ENCODE assay signal across 1 cellular context in the genomic region with DNA sequence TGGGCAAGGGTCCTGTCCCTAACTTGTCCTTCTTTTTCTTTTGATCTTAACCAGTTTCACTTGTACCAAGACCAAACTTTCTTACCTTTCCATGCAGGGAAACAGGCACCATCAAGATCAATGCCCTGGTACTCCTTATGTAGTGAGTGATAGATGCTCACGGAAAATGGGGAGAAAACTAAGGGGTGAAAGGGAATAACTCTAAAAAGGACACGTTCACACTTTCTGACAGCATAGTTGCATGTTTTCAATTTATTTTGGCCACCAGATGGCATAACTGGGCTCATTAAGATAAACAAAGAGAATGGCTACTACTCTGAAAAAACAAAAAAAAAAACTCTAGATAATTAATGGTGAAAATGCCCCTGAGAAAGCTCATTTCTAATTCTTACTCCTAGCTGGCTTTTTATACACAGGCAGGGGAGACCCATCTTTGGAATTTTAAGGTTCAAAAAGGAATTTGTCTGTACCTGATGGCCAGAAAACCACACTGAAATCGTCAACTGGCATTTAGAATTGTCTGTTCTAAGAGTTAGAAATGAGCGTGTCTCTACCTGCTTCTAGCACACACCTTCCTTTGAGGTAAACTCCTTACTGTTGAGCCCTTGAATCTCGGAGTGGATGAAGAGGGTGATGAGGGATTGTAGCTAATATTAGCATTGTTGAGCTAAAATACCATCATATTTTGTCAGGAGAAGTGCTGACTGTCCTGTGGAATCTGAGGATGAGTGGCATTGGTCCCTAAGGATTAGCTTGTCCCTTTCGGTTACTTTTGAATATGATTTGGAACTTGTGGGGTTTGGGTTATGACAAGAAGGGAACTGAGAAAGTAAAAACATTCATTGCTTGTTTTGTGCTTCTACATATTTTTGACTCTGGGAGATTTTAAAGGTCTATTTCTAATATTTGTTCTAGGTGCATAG.
TF ChIP-seq lines count a peak whose summit lies in the region.

No MANE protein-coding gene starts in this region.

TF ChIP-seq in SK-N-SH, 30 proteins besides CTCF, POLR2A, EP300 and RAD21 (continued from another document):
- TF ChIP-seq, protein P1, sequence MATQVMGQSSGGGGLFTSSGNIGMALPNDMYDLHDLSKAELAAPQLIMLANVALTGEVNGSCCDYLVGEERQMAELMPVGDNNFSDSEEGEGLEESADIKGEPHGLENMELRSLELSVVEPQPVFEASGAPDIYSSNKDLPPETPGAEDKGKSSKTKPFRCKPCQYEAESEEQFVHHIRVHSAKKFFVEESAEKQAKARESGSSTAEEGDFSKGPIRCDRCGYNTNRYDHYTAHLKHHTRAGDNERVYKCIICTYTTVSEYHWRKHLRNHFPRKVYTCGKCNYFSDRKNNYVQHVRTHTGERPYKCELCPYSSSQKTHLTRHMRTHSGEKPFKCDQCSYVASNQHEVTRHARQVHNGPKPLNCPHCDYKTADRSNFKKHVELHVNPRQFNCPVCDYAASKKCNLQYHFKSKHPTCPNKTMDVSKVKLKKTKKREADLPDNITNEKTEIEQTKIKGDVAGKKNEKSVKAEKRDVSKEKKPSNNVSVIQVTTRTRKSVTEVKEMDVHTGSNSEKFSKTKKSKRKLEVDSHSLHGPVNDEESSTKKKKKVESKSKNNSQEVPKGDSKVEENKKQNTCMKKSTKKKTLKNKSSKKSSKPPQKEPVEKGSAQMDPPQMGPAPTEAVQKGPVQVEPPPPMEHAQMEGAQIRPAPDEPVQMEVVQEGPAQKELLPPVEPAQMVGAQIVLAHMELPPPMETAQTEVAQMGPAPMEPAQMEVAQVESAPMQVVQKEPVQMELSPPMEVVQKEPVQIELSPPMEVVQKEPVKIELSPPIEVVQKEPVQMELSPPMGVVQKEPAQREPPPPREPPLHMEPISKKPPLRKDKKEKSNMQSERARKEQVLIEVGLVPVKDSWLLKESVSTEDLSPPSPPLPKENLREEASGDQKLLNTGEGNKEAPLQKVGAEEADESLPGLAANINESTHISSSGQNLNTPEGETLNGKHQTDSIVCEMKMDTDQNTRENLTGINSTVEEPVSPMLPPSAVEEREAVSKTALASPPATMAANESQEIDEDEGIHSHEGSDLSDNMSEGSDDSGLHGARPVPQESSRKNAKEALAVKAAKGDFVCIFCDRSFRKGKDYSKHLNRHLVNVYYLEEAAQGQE (IDR thresholded peaks at IDR 0.05; ENCODE audit: low read depth, low read length): no peak
- no peak for TF ChIP-seq TEAD4 (IDR thresholded peaks at IDR 0.05; ENCODE audit: borderline replicate concordance, insufficient read depth)
- TF ChIP-seq, protein P2, sequence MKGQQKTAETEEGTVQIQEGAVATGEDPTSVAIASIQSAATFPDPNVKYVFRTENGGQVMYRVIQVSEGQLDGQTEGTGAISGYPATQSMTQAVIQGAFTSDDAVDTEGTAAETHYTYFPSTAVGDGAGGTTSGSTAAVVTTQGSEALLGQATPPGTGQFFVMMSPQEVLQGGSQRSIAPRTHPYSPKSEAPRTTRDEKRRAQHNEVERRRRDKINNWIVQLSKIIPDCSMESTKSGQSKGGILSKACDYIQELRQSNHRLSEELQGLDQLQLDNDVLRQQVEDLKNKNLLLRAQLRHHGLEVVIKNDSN (IDR thresholded peaks at IDR 0.05; ENCODE audit: borderline replicate concordance, low read depth): no peak
